In the genomic region with DNA sequence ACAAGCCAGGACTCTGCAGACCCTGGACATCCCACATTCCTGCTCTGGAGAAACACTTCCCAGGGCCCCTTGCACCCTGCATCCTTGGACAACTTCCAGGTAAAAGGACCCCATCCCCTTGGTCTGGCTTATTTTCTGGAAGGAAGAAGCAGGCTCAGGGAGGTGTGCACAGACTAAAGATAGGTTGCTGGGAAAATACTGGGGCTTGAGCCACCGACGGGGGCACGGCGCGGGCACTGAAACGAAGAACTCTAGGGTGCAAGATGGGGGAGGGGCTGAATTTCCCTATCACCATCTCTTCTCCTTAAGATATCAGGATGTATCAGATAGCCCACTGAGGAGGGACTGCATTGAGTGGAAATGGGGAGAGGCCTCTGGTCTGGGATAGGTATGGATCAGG, we compare ENCODE assay signal across 8 cellular contexts. TPM values are rescaled to one million over a fixed set of nuclear protein-coding genes. Genes with fewer than 3 reads are reported as not detected.
DNase-seq lines count a peak whose midpoint lies in the region; ATAC-seq and TF ChIP-seq lines count a peak whose summit lies in the region.

No MANE protein-coding gene starts in this region.

- no peak for ATAC-seq in activated T-cell treated with anti-CD3 and anti-CD28 coated beads, Interleukin-2, amount 50 U/mL, for 72 hours (replicated peaks in 1 of 2)
- ATAC-seq in right lobe of liver (no peak), sciatic nerve (no peak), HG03108 (IDR thresholded peaks at IDR 0.05; ENCODE audit: unreplicated experiment) (no peak)

- H3K27ac Mint-ChIP-seq in activated T-cell treated with anti-CD3 and anti-CD28 coated beads, Interleukin-2, amount 50 U/mL, for 72 hours, result peak overlapping the region; percentile 23

- peaks cover 14% of the 10 kb centered on the region for H3K27me3 Mint-ChIP-seq in activated T-cell treated with anti-CD3 and anti-CD28 coated beads, Interleukin-2, amount 50 U/mL, for 72 hours (ENCODE audit: low read depth)

- TF ChIP-seq POLR2A in right lobe of liver (IDR thresholded peaks at IDR 0.05), result no peak

- H3K27ac ChIP-seq in right lobe of liver (no peak overlapping the region), tibial artery (peak overlapping the region; percentile 34 to 86)

- H3K4me3 ChIP-seq in adipocyte (ENCODE audit: low read length) (peak overlapping the region; percentile 91), right lobe of liver (peak overlapping the region; percentile 58 to 76 (median 65)), tibial artery (peak overlapping the region; percentile 75 to 80)

- no peaks in the 10 kb centered on the region for H3K9me3 Mint-ChIP-seq in activated T-cell treated with anti-CD3 and anti-CD28 coated beads, Interleukin-2, amount 50 U/mL, for 72 hours

- DNase-seq in activated T-cell treated with anti-CD3 and anti-CD28 coated beads, Interleukin-2, amount 50 U/mL, for 72 hours, result no peak
- DNase-seq in activated T-cell treated with anti-CD3 and anti-CD28 coated beads, Interleukin-2, amount 50 U/mL, for 1 hour, result no peak
- DNase-seq in adipocyte (ENCODE audit: low read depth), result no peak
- no peak for DNase-seq in right lobe of liver
- no peak for DNase-seq in tibial artery
- no peak for DNase-seq in NCI-H2171 (lab: John Stamatoyannopoulos, UW)
- no peak for DNase-seq in sciatic nerve (ENCODE audit: low spot score)

- H3K36me3 ChIP-seq in adipocyte (ENCODE audit: control insufficient read depth, insufficient read depth, low read length, severe bottlenecking) (peaks cover 15% of the 10 kb centered on the region), right lobe of liver (peaks cover 0 to 16% (median 8%) of the 10 kb centered on the region in 4 donors), tibial artery (peaks cover 12 to 35% (median 29%) of the 10 kb centered on the region in 3 donors)

- H3K4me1 Mint-ChIP-seq in activated T-cell treated with anti-CD3 and anti-CD28 coated beads, Interleukin-2, amount 50 U/mL, for 72 hours (ENCODE audit: low read depth), result peaks cover 15% of the 10 kb centered on the region

- peak overlapping the region; percentile 89 for H3K9ac ChIP-seq in adipocyte (ENCODE audit: low read length)

- H3K9me3 ChIP-seq in adipocyte (ENCODE audit: control insufficient read depth, low read length) (no peaks in the 10 kb centered on the region), right lobe of liver (no peaks in the 10 kb centered on the region), tibial artery (no peaks in the 10 kb centered on the region)

- TF ChIP-seq CTCF in right lobe of liver (IDR thresholded peaks at IDR 0.05) (no peak), tibial artery (IDR thresholded peaks at IDR 0.05) (no peak)

- intact Hi-C loops in right lobe of liver (cut with DNase I) (no loop called here), tibial artery (cut with DNase I; ENCODE audit: low total_unique reads) (no loop called here), sciatic nerve (cut with DNase I) (no loop called here)

- peaks cover 0 to 4% of the 10 kb centered on the region in 2 donors for H3K36me3 Mint-ChIP-seq in activated T-cell treated with anti-CD3 and anti-CD28 coated beads, Interleukin-2, amount 50 U/mL, for 72 hours (ENCODE audit: insufficient read depth in 2 of 2)

- H3K27me3 ChIP-seq in adipocyte (replicated peaks; ENCODE audit: control insufficient read depth, insufficient read depth, low read length), result no peaks in the 10 kb centered on the region
- no peaks in the 10 kb centered on the region for H3K27me3 ChIP-seq in right lobe of liver
- no peaks in the 10 kb centered on the region for H3K27me3 ChIP-seq in tibial artery

- H3K4me1 ChIP-seq in adipocyte (ENCODE audit: control insufficient read depth, insufficient read depth, low read length) (peaks cover 18% of the 10 kb centered on the region), right lobe of liver (peaks cover 0 to 17% (median 5%) of the 10 kb centered on the region in 4 donors), tibial artery (peaks cover 0 to 22% (median 18%) of the 10 kb centered on the region in 4 donors)

- peak overlapping the region; percentile 85 to 95 for H3K4me3 Mint-ChIP-seq in activated T-cell treated with anti-CD3 and anti-CD28 coated beads, Interleukin-2, amount 50 U/mL, for 72 hours

- 27% methylated on average over 6 of the region's 6 CpGs for WGBS in right lobe of liver (ENCODE audit: insufficient coverage, low coverage, low lambda C conversion rate, missing lambda C conversion rate)

RNA-seq across cellular contexts. Expression of gene FRS3, which starts 0.8 kb away (rescaled TPM):
- total RNA-seq in activated T-cell treated with anti-CD3 and anti-CD28 coated beads, Interleukin-2, amount 50 U/mL, for 72 hours, result 10 to 100 TPM; 10.5 to 11.4 TPM
- total RNA-seq in right lobe of liver, result 1 to 10 TPM in 5 of 6 experiments, under 1 TPM in 1; 0.68 to 3.0 (median 1.9) TPM
- 6.5 TPM for total RNA-seq in sciatic nerve

RNA-seq across cellular contexts. Expression of gene PRICKLE4, which starts 1.7 kb away (rescaled TPM):
- total RNA-seq in activated T-cell treated with anti-CD3 and anti-CD28 coated beads, Interleukin-2, amount 50 U/mL, for 72 hours, result under 1 TPM in 1 of 2 donors, not detected in 1; 0.29 TPM
- 1 to 10 TPM in 5 of 6 experiments, not detected in 1; 1.3 to 3.1 (median 2.7) TPM for total RNA-seq in right lobe of liver
- total RNA-seq in sciatic nerve, result 9.0 TPM

RNA-seq across cellular contexts. Expression of gene TOMM6, which starts 8.6 kb away (rescaled TPM):
- 100 to 1,000 TPM; 109 to 120 TPM for total RNA-seq in activated T-cell treated with anti-CD3 and anti-CD28 coated beads, Interleukin-2, amount 50 U/mL, for 72 hours
- 100 to 1,000 TPM in 1 of 6 experiments, 10 to 100 TPM in 5; 61.8 to 104 (median 75.6) TPM for total RNA-seq in right lobe of liver
- 97.3 TPM for total RNA-seq in sciatic nerve

RNA-seq across cellular contexts. Expression of gene PGC, which starts 31.7 kb away (rescaled TPM):
- not detected for total RNA-seq in activated T-cell treated with anti-CD3 and anti-CD28 coated beads, Interleukin-2, amount 50 U/mL, for 72 hours
- total RNA-seq in right lobe of liver (under 1 TPM in 1 of 6 experiments, not detected in 5; 0.31 TPM), sciatic nerve (0.27 TPM)

RNA-seq across cellular contexts. Expression of gene TFEB, which starts 43.5 kb away (rescaled TPM):
- total RNA-seq in activated T-cell treated with anti-CD3 and anti-CD28 coated beads, Interleukin-2, amount 50 U/mL, for 72 hours, result 10 to 100 TPM; 15.3 to 17.5 TPM
- total RNA-seq in right lobe of liver (1 to 10 TPM; 4.5 to 9.2 (median 6.6) TPM), sciatic nerve (35.5 TPM)

Comparison
In these comparisons a context has a peak if more than half of its experiments do, and no peak if none do; other contexts are left out.
1. H3K27ac ChIP-seq: peak in tibial artery (2 of 2); none in right lobe of liver (0 of 3).
2. Peak in every context shown above with its lines, with median percentiles within 50 percentile points of each other: H3K4me3 ChIP-seq.